Comparison of ENCODE assay signal across 11 cellular contexts in genomic region chr2:162629499-162629898, GRCh38.
"Had no signal": no experiment of that assay in that cellular context is flagged by ENCODE, and none has a peak within 500 bp of the region (broad histone marks: within the 10 kb centered on the region; RNA-seq: fewer than 3 reads in every experiment).

No MANE protein-coding gene starts in this region.

- H3K27ac ChIP-seq: GM23248 had no signal

- H3K4me2 ChIP-seq: GM23338 had no signal

- ATAC-seq: GM23338, HCT116 had no signal

- H3K4me3 ChIP-seq: GM23248, GM23338, HAP-1 had no signal

- DNase-seq: GM23248, GOT3, H7, H9, HCEC 1CT, HFFc6 had no signal

- H2AFZ ChIP-seq: GM23248, GM23338 had no signal

- H3K36me3 ChIP-seq: HAP-1 had no signal

- H3K4me1 ChIP-seq: HAP-1 had no signal

- H3K9me3 ChIP-seq: HAP-1 had no signal

- H3K9ac ChIP-seq: GM23248 had no signal

- FAIRE-seq: H1, H54 had no signal
